ENCODE assay signal across 15 cellular contexts in the genomic region with DNA sequence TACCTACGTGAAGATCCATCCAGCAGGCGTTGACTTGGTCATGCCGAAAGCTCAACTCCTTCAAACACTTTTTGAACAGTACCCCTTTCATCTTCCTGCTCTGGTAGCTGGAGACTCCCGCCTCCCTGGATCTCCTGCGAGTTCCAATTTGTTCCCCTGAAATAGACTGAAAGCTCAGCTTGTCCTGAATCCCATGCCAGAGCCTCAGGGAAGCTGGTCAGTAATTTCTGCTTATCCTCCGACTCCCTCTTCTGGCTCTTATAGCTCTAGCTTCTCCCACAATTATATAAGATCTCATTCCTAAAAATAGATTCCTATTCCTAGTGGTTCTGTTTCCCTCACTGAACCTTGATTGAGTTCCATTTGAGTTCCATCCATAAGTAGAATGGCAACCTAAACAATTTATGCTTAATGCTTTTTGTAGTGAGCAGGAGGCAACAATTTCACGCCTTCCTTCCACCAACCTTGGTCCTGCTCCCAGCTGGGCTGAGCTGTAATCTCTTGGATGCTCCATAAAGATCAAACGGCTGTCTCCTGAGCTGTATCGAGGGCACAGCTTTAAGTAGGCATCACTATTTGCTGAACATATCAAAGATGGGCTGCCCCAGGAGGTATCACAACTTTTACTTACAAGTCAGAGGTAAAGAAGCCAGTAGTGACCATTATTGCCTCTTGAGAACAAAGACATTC. TPM values are rescaled to one million over a fixed set of nuclear protein-coding genes. Genes with fewer than 3 reads are reported as not detected.
DNase-seq lines count a peak whose midpoint lies in the region; ATAC-seq and TF ChIP-seq lines count a peak whose summit lies in the region.
"Had no signal": no experiment of that assay in that cellular context is flagged by ENCODE, and none has a peak within 500 bp of the region (broad histone marks: within the 10 kb centered on the region; RNA-seq: fewer than 3 reads in every experiment).

No MANE protein-coding gene starts in this region.

- no peak for TF ChIP-seq CTCF in brain (conservative IDR thresholded peaks at IDR 0.05)

- H3K4me1 ChIP-seq in HAP-1: no peaks in the 10 kb centered on the region

- H3K4me3 Mint-ChIP-seq in brain: peak overlapping the region in 1 of 5 experiments; percentile 9
- no peak overlapping the region for H3K4me3 Mint-ChIP-seq in activated CD4-positive, alpha-beta memory T cell treated with anti-CD3 and anti-CD28 coated beads, Interleukin-2, amount 10 ng/mL, durations not matched to agents 7 days and 5 days
- H3K4me3 Mint-ChIP-seq: activated CD8-positive, alpha-beta T cell treated with anti-CD3 and anti-CD28 coated beads for 36 hours; activated naive CD8-positive, alpha-beta T cell treated with anti-CD3 and anti-CD28 coated beads for 36 hours; activated T-cell treated with anti-CD3 and anti-CD28 coated beads, Interleukin-2, amount 50 U/mL, for 4 hours had no signal

- no peaks in the 10 kb centered on the region for H3K9me3 ChIP-seq in HAP-1

- H3K4me1 Mint-ChIP-seq in brain: peaks cover 20% of the 10 kb centered on the region
- no peaks in the 10 kb centered on the region for H3K4me1 Mint-ChIP-seq in activated CD4-positive, alpha-beta memory T cell treated with anti-CD3 and anti-CD28 coated beads, Interleukin-2, amount 10 ng/mL, durations not matched to agents 7 days and 5 days
- H3K4me1 Mint-ChIP-seq: activated naive CD8-positive, alpha-beta T cell treated with anti-CD3 and anti-CD28 coated beads for 36 hours had no signal

- POLR2A ChIA-PET in activated CD4-positive, alpha-beta memory T cell treated with anti-CD3 and anti-CD28 coated beads, Interleukin-2, amount 10 ng/mL, durations not matched to agents 7 days and 5 days (lab: Charles Lee): no interaction called here

- peaks cover 9 to 67% (median 10%) of the 10 kb centered on the region in 5 experiments for H3K9me3 Mint-ChIP-seq in brain
- peaks cover 2% of the 10 kb centered on the region for H3K9me3 Mint-ChIP-seq in activated CD4-positive, alpha-beta memory T cell treated with anti-CD3 and anti-CD28 coated beads, Interleukin-2, amount 10 ng/mL, durations not matched to agents 7 days and 5 days
- H3K9me3 Mint-ChIP-seq: activated CD8-positive, alpha-beta T cell treated with anti-CD3 and anti-CD28 coated beads for 36 hours had no signal

- H3K27ac Mint-ChIP-seq in brain: peak overlapping the region in 3 of 5 experiments; percentile 1 to 19 (median 4)
- no peak overlapping the region for H3K27ac Mint-ChIP-seq in activated CD4-positive, alpha-beta memory T cell treated with anti-CD3 and anti-CD28 coated beads, Interleukin-2, amount 10 ng/mL, durations not matched to agents 7 days and 5 days
- H3K27ac Mint-ChIP-seq: activated CD8-positive, alpha-beta T cell treated with anti-CD3 and anti-CD28 coated beads for 36 hours; activated naive CD8-positive, alpha-beta T cell treated with anti-CD3 and anti-CD28 coated beads for 36 hours had no signal

- ATAC-seq in GM19452 (IDR thresholded peaks at IDR 0.05; ENCODE audit: unreplicated experiment): no peak
- ATAC-seq in GM18861 (IDR thresholded peaks at IDR 0.05; ENCODE audit: unreplicated experiment): no peak
- ATAC-seq: activated CD8-positive, alpha-beta T cell treated with anti-CD3 and anti-CD28 coated beads for 36 hours; activated T-cell treated with anti-CD3 and anti-CD28 coated beads, Interleukin-2, amount 50 U/mL, for 4 hours had no signal

- H3K36me3 ChIP-seq in HAP-1 (replicated peaks): no peaks in the 10 kb centered on the region

- H3K4me3 ChIP-seq in HAP-1: no peak overlapping the region

- H3K27me3 Mint-ChIP-seq in brain: peaks cover 23% of the 10 kb centered on the region
- H3K27me3 Mint-ChIP-seq in activated CD4-positive, alpha-beta memory T cell treated with anti-CD3 and anti-CD28 coated beads, Interleukin-2, amount 10 ng/mL, durations not matched to agents 7 days and 5 days: no peaks in the 10 kb centered on the region
- H3K27me3 Mint-ChIP-seq: activated CD8-positive, alpha-beta T cell treated with anti-CD3 and anti-CD28 coated beads for 36 hours had no signal

- no peaks in the 10 kb centered on the region for H3K27me3 ChIP-seq in HAP-1 (ENCODE audit: low read depth)

- in situ Hi-C loops in ACHN (cut with HindIII; ENCODE audit: low pct_ligation_motif_present, low pct_unique_long_range_greater_than_20kb, low sequenced_read_pairs): no loop called here
- in situ Hi-C loops in HAP-1 (cut with MboI; ENCODE audit: low sequenced_read_pairs): no loop called here

- CTCF ChIA-PET in activated CD4-positive, alpha-beta memory T cell treated with anti-CD3 and anti-CD28 coated beads, Interleukin-2, amount 10 ng/mL, durations not matched to agents 7 days and 5 days (lab: Charles Lee): interaction anchor here (1.1 to 1.2 kb wide), 4 partner anchors 10 to 123 kb away, joined by 3 to 5 read pairs (median 4); no protein-coding TSS in a partner anchor

- no peaks in the 10 kb centered on the region for H3K36me3 Mint-ChIP-seq in brain
- no peaks in the 10 kb centered on the region for H3K36me3 Mint-ChIP-seq in activated CD4-positive, alpha-beta memory T cell treated with anti-CD3 and anti-CD28 coated beads, Interleukin-2, amount 10 ng/mL, durations not matched to agents 7 days and 5 days (ENCODE audit: low read depth)
- H3K36me3 Mint-ChIP-seq: activated naive CD8-positive, alpha-beta T cell treated with anti-CD3 and anti-CD28 coated beads for 36 hours had no signal

- DNase-seq in ACHN: peak; percentile 21
- DNase-seq in H4 (ENCODE audit: low spot score): peak; percentile 40
- DNase-seq in left kidney (ENCODE audit: low read depth, low spot score): peak; percentile 44
- no peak for DNase-seq in HAP-1 (ENCODE audit: low spot score in 2 of 2)
- no peak for DNase-seq in activated CD4-positive, alpha-beta memory T cell treated with anti-CD3 and anti-CD28 coated beads, Interleukin-2, amount 10 ng/mL, durations not matched to agents 7 days and 5 days
- DNase-seq: activated naive CD8-positive, alpha-beta T cell treated with anti-CD3 and anti-CD28 coated beads for 36 hours; activated T-cell treated with anti-CD3 and anti-CD28 coated beads, Interleukin-2, amount 50 U/mL, for 4 hours; effector CD4-positive, alpha-beta T cell had no signal

RNA-seq across cellular contexts. Expression of gene TMEM132C, which starts 8.0 kb away (rescaled TPM):
- 0.06 TPM in 2 replicates for total RNA-seq in H4 (2014; rRNA removed; shearing (Covaris generic))
- 3.0 TPM for polyA plus RNA-seq in brain (ENCODE audit: insufficient read depth, low read depth, low replicate concordance)
- under 1 TPM in 1 of 2 experiments, not detected in 1; 0.05 TPM for total RNA-seq in activated CD4-positive, alpha-beta memory T cell treated with anti-CD3 and anti-CD28 coated beads, Interleukin-2, amount 10 ng/mL, durations not matched to agents 7 days and 5 days
- total RNA-seq: activated CD8-positive, alpha-beta T cell treated with anti-CD3 and anti-CD28 coated beads for 36 hours; activated naive CD8-positive, alpha-beta T cell treated with anti-CD3 and anti-CD28 coated beads for 36 hours; activated T-cell treated with anti-CD3 and anti-CD28 coated beads, Interleukin-2, amount 50 U/mL, for 4 hours; bronchial epithelial cell; HepG2; osteocyte had no signal
- polyA plus RNA-seq: HepG2 had no signal

Comparison
In these comparisons a context has a peak if more than half of its experiments do, and no peak if none do; other contexts are left out.
1. DNase-seq: peak in ACHN (single experiment), H4 (single experiment) and left kidney (single experiment); none in HAP-1 (0 of 2) and activated CD4-positive, alpha-beta memory T cell treated with anti-CD3 and anti-CD28 coated beads, Interleukin-2, amount 10 ng/mL, durations not matched to agents 7 days and 5 days (single experiment).